ENCODE assay signal across 1 cellular context in genomic region chr16:17230932-17231581, GRCh38.
TF ChIP-seq lines count a peak whose summit lies in the region.

No MANE protein-coding gene starts in this region.

TF ChIP-seq in GM23338, 12 proteins besides CTCF, POLR2A, EP300 and RAD21 (continued from another document):
- TF ChIP-seq, protein P1, sequence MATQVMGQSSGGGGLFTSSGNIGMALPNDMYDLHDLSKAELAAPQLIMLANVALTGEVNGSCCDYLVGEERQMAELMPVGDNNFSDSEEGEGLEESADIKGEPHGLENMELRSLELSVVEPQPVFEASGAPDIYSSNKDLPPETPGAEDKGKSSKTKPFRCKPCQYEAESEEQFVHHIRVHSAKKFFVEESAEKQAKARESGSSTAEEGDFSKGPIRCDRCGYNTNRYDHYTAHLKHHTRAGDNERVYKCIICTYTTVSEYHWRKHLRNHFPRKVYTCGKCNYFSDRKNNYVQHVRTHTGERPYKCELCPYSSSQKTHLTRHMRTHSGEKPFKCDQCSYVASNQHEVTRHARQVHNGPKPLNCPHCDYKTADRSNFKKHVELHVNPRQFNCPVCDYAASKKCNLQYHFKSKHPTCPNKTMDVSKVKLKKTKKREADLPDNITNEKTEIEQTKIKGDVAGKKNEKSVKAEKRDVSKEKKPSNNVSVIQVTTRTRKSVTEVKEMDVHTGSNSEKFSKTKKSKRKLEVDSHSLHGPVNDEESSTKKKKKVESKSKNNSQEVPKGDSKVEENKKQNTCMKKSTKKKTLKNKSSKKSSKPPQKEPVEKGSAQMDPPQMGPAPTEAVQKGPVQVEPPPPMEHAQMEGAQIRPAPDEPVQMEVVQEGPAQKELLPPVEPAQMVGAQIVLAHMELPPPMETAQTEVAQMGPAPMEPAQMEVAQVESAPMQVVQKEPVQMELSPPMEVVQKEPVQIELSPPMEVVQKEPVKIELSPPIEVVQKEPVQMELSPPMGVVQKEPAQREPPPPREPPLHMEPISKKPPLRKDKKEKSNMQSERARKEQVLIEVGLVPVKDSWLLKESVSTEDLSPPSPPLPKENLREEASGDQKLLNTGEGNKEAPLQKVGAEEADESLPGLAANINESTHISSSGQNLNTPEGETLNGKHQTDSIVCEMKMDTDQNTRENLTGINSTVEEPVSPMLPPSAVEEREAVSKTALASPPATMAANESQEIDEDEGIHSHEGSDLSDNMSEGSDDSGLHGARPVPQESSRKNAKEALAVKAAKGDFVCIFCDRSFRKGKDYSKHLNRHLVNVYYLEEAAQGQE (IDR thresholded peaks at IDR 0.05; ENCODE audit: unreplicated experiment) = no peak
- TF ChIP-seq CREB1 (CRISPR knock-in tag; IDR thresholded peaks at IDR 0.05; ENCODE audit: low read depth) = no peak
- TF ChIP-seq STAT1 (IDR thresholded peaks at IDR 0.05; ENCODE audit: unreplicated experiment) = no peak
- TF ChIP-seq POLR2AphosphoS5 (IDR thresholded peaks at IDR 0.05; ENCODE audit: low read depth) = no peak
- TF ChIP-seq EZH2 (IDR thresholded peaks at IDR 0.05; ENCODE audit: low read depth, unreplicated experiment) = no peak
- TF ChIP-seq ZNF114 (CRISPR knock-in tag; IDR thresholded peaks at IDR 0.05) = no peak
- TF ChIP-seq NANOG (IDR thresholded peaks at IDR 0.05; ENCODE audit: borderline replicate concordance) = no peak
- TF ChIP-seq, protein P2, sequence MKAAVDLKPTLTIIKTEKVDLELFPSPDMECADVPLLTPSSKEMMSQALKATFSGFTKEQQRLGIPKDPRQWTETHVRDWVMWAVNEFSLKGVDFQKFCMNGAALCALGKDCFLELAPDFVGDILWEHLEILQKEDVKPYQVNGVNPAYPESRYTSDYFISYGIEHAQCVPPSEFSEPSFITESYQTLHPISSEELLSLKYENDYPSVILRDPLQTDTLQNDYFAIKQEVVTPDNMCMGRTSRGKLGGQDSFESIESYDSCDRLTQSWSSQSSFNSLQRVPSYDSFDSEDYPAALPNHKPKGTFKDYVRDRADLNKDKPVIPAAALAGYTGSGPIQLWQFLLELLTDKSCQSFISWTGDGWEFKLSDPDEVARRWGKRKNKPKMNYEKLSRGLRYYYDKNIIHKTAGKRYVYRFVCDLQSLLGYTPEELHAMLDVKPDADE (IDR thresholded peaks at IDR 0.05) = no peak
- no peak for TF ChIP-seq EZH2phosphoT487 (IDR thresholded peaks at IDR 0.05; ENCODE audit: unreplicated experiment)
- no peak for TF ChIP-seq JUNB (IDR thresholded peaks at IDR 0.05; ENCODE audit: unreplicated experiment)
TF ChIP-seq in GM23338: peak in this region for 0.
